25 cellular contexts compared by ENCODE assay signal in genomic region chr20:21534453-21534852, GRCh38. TPM values are rescaled to one million over a fixed set of nuclear protein-coding genes. Genes with fewer than 3 reads are reported as not detected.
DNase-seq lines count a peak whose midpoint lies in the region; ATAC-seq, FAIRE-seq and TF ChIP-seq lines count a peak whose summit lies in the region.
"Had no signal": no experiment of that assay in that cellular context is flagged by ENCODE, and none has a peak within 500 bp of the region (broad histone marks: within the 10 kb centered on the region; RNA-seq: fewer than 3 reads in every experiment).

No MANE protein-coding gene starts in this region.

- H3K27ac ChIP-seq in A549 (no peak overlapping the region), heart left ventricle (no peak overlapping the region)
- H3K27ac ChIP-seq: breast epithelium, Peyer's patch had no signal

- ATAC-seq in A549 (no peak), GM21367 (IDR thresholded peaks at IDR 0.05; ENCODE audit: unreplicated experiment) (no peak), heart left ventricle (no peak)
- ATAC-seq: esophagus mucosa; stimulated activated naive CD8-positive, alpha-beta T cell treated with anti-CD3 and anti-CD28 coated beads, Interleukin-15, Interleukin-2, amounts not matched to agents 100 U/mL and 50 U/mL, for 24 hours had no signal

- H3K4me1 ChIP-seq in A549, result no peaks in the 10 kb centered on the region
- no peaks in the 10 kb centered on the region for H3K4me1 ChIP-seq in heart left ventricle
- H3K4me1 ChIP-seq: breast epithelium, Peyer's patch had no signal

- TF ChIP-seq POLR2A in A549 (IDR thresholded peaks at IDR 0.05; ENCODE audit: low read length) (no peak), heart left ventricle (IDR thresholded peaks at IDR 0.05) (no peak)

- TF ChIP-seq CTCF in A549 (IDR thresholded peaks at IDR 0.05) (no peak), heart left ventricle (IDR thresholded peaks at IDR 0.05) (no peak), GM13977 (IDR thresholded peaks at IDR 0.05; ENCODE audit: extremely low read depth, insufficient read depth, missing control alignments) (no peak)

- no peak for TF ChIP-seq RAD21 in A549 (conservative IDR thresholded peaks at IDR 0.05 in 1 of 2, IDR thresholded peaks at IDR 0.05 in 1 of 2)

- TF ChIP-seq EP300 in A549 (IDR thresholded peaks at IDR 0.05), result no peak

- intact Hi-C loops in heart left ventricle (cut with DNase I), result no loop called here

- no peak for DNase-seq in A549 (ENCODE audit: low read depth in 1 of 2, low spot score in 1 of 2)
- peak; percentile 57 for DNase-seq in NCI-H128 (lab: John Stamatoyannopoulos, UW; ENCODE audit: unreplicated experiment)
- peak; percentile 82 for DNase-seq in NCI-H510A treated with DMSO at 0.1 percent for 48 hours (lab: John Stamatoyannopoulos, UW)
- peak; percentile 35 for DNase-seq in islet precursor cell
- DNase-seq in stimulated activated CD4-positive, alpha-beta T cell treated with anti-CD3 and anti-CD28 coated beads, Interleukin-4, amount 100 ng/mL, for 24 hours, result no peak
- DNase-seq in heart left ventricle, result no peak
- DNase-seq in GM13977 (ENCODE audit: low spot score), result no peak
- DNase-seq: activated CD4-positive, alpha-beta T cell treated with anti-CD3 and anti-CD28 coated beads, Interleukin-2, amount 50 U/mL, for 48 hours; activated naive CD8-positive, alpha-beta T cell treated with anti-CD3 and anti-CD28 coated beads, Interleukin-2, amount 10 ng/mL, durations not matched to agents 7 days and 5 days; activated T-cell treated with anti-CD3 and anti-CD28 coated beads, Interleukin-2, amount 50 U/mL, for 24 hours; CD4-positive, alpha-beta memory T cell; GOT3; mesenchymal stem cell; NCI-H2227 treated with DMSO at 0.1 percent for 48 hours; nephron progenitor cell; Peyer's patch; stimulated activated CD4-positive, alpha-beta T cell treated with anti-CD3 and anti-CD28 coated beads, Interleukin-15, amount 100 ng/mL, for 24 hours; stimulated activated naive CD8-positive, alpha-beta T cell treated with anti-CD3 and anti-CD28 coated beads, Interleukin-15, Interleukin-2, amounts not matched to agents 100 U/mL and 50 U/mL, for 24 hours had no signal

- H3K4me2 ChIP-seq in A549, result no peak overlapping the region

- CTCF ChIA-PET in A549 (lab: Yijun Ruan, JAX), result interaction anchor here (0.7 to 1.4 kb wide), 3 partner anchors 13 to 37 kb away, joined by 3 read pairs; no protein-coding TSS in a partner anchor

- FAIRE-seq in A549 (lab: Jason Lieb, UNC), result no peak

- POLR2A ChIA-PET in A549 (lab: Yijun Ruan, JAX), result no interaction called here

- H3K36me3 ChIP-seq in heart left ventricle, result no peaks in the 10 kb centered on the region
- H3K36me3 ChIP-seq: breast epithelium, Peyer's patch had no signal

- no peak overlapping the region for H3K4me3 ChIP-seq in A549
- no peak overlapping the region for H3K4me3 ChIP-seq in heart left ventricle
- H3K4me3 ChIP-seq: breast epithelium, Peyer's patch had no signal

- H3K9me3 ChIP-seq in A549 (0 out of 3 replicates have a peak, but pooled peaks cover 2% of the 10 kb centered on the region), heart left ventricle (no peaks in the 10 kb centered on the region)
- H3K9me3 ChIP-seq: breast epithelium, Peyer's patch had no signal

- peaks cover 0 to 65% (median 11%) of the 10 kb centered on the region in 9 donors for H3K27me3 ChIP-seq in heart left ventricle
- H3K27me3 ChIP-seq: Peyer's patch had no signal

- in situ Hi-C loops in GM13977 (cut with MboI; ENCODE audit: low pct_unique_long_range_greater_than_20kb, low sequenced_read_pairs, unreplicated experiment), result no loop called here

- WGBS in A549 (ENCODE audit: missing lambda C conversion rate), result 0% methylated on average over 2 of the region's 2 CpGs
- 36 to 82% (median 63%) methylated on average over 2 of the region's 2 CpGs for WGBS in heart left ventricle, 4 donors

TF ChIP-seq in A549, 52 proteins besides CTCF, POLR2A, EP300 and RAD21:
- no peak for TF ChIP-seq ZSCAN20 (CRISPR knock-in tag; IDR thresholded peaks at IDR 0.05)
- TF ChIP-seq FOSL2 (IDR thresholded peaks at IDR 0.05), result no peak
- TF ChIP-seq FOSL2 (CRISPR knock-in tag; IDR thresholded peaks at IDR 0.05), result peak; percentile 22; the same call in 1 of the 2 replicates
- TF ChIP-seq KDM5A (IDR thresholded peaks at IDR 0.05), result no peak
- no peak for TF ChIP-seq ATOH8 (CRISPR knock-in tag; IDR thresholded peaks at IDR 0.05; ENCODE audit: low read depth)

RNA-seq across cellular contexts. Expression of gene NKX2-2, which starts 20.6 kb away (rescaled TPM):
- polyA plus RNA-seq in A549 (2011; rRNA removed) (not detected in 2 replicates), A549 (2017; fragmentation: RNase III; extraction: RNeasy Plus Mini Kit Qiagen cat#74134 plus additional on column Dnase treatment) (not detected in 3 replicates), heart left ventricle (not detected)
- polyA plus RNA-seq in A549 (2012; cell fraction: cytosol; rRNA removed), result not detected in 2 replicates
- polyA plus RNA-seq in A549 (2012; cell fraction: nucleus; rRNA removed), result not detected in 2 replicates
- polyA minus RNA-seq in A549 (2011; rRNA and poly(A)+ RNA removed), result not detected in 2 replicates
- under 1 TPM in 1 of 9 donors, not detected in 8; 0.19 TPM for total RNA-seq in heart left ventricle
- total RNA-seq: activated naive CD8-positive, alpha-beta T cell treated with anti-CD3 and anti-CD28 coated beads, Interleukin-2, amount 10 ng/mL, durations not matched to agents 7 days and 5 days; breast epithelium; CD4-positive, alpha-beta memory T cell; dermis microvascular lymphatic vessel endothelial cell; esophagus mucosa; glomerular endothelial cell; urinary bladder had no signal
- polyA plus RNA-seq: AG04450; CD4-positive, alpha-beta memory T cell; urinary bladder had no signal

Comparison
In these comparisons a context has a peak if more than half of its experiments do, and no peak if none do; other contexts are left out.
1. DNase-seq: peak in NCI-H128 (single experiment), NCI-H510A treated with DMSO at 0.1 percent for 48 hours (single experiment) and islet precursor cell (single experiment); none in A549 (0 of 2), stimulated activated CD4-positive, alpha-beta T cell treated with anti-CD3 and anti-CD28 coated beads, Interleukin-4, amount 100 ng/mL, for 24 hours (single experiment), heart left ventricle (0 of 5) and GM13977 (single experiment).